13 cellular contexts compared by ENCODE assay signal in the genomic region with DNA sequence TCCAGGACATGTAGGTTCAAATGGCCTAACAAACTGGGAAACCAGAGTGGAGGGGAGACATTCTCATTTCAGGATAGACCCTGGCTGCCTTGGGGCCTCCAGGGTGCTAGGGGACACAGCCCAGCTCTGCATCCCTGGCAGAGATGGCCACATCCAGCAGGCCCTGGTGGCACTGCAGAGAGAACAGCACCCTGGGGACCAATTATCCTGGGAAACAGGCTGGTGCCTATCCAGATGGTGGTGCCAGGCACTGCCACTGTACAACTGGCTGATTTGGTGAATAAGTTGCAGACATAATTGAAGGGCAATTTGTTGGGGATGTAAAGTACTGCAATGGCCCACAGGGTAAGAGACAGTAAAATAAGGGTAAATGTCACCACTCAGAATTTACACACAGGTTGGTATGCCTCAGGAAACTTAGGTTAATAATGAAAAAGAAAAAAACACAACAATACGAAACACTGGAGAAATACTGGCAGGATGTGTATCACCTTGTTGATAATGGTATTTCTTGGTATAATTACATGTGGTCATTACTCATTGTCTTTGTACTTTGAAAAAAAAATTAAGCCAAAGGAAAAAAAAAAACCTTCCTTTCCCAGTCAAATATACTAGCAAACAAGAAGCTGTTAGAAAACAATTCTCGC. TPM values are rescaled to one million over a fixed set of nuclear protein-coding genes. Genes with fewer than 3 reads are reported as not detected.
DNase-seq lines count a peak whose midpoint lies in the region; TF ChIP-seq lines count a peak whose summit lies in the region.
"Had no signal": no experiment of that assay in that cellular context is flagged by ENCODE, and none has a peak within 500 bp of the region (broad histone marks: within the 10 kb centered on the region; RNA-seq: fewer than 3 reads in every experiment).

No MANE protein-coding gene starts in this region.

- peaks cover 0 to under 1% (median 0%) of the 10 kb centered on the region in 3 donors for H3K27me3 Mint-ChIP-seq in CD14-positive monocyte (ENCODE audit: low read depth in 3 of 3)
- no peaks in the 10 kb centered on the region for H3K27me3 Mint-ChIP-seq in T-helper 1 cell treated with Interleukin-12 subunit alpha and Interleukin-12 subunit beta and Interleukin-4 antibody, amounts not matched to agents 30 μg/mL and 1 μg/mL, for 36 hours (ENCODE audit: low read depth)

- no peaks in the 10 kb centered on the region for H3K9me3 ChIP-seq in tibial nerve

- H3K4me1 Mint-ChIP-seq in CD14-positive monocyte = peaks cover 51% of the 10 kb centered on the region
- H3K4me1 Mint-ChIP-seq in T-helper 1 cell treated with Interleukin-12 subunit alpha and Interleukin-12 subunit beta and Interleukin-4 antibody, amounts not matched to agents 30 μg/mL and 1 μg/mL, for 36 hours (ENCODE audit: low read depth) = peaks cover 24% of the 10 kb centered on the region

- no peak overlapping the region for H3K4me3 Mint-ChIP-seq in CD14-positive monocyte
- H3K4me3 Mint-ChIP-seq in T-helper 1 cell treated with Interleukin-12 subunit alpha and Interleukin-12 subunit beta and Interleukin-4 antibody, amounts not matched to agents 30 μg/mL and 1 μg/mL, for 36 hours = peak overlapping the region; percentile 88
- H3K4me3 Mint-ChIP-seq: activated T-cell treated with anti-CD3 and anti-CD28 coated beads, Interleukin-2, amount 50 U/mL, for 4 hours had no signal

- peaks cover 6 to 8% of the 10 kb centered on the region in 2 donors for H3K36me3 Mint-ChIP-seq in CD14-positive monocyte
- peaks cover 8% of the 10 kb centered on the region for H3K36me3 Mint-ChIP-seq in T-helper 1 cell treated with Interleukin-12 subunit alpha and Interleukin-12 subunit beta and Interleukin-4 antibody, amounts not matched to agents 30 μg/mL and 1 μg/mL, for 36 hours (ENCODE audit: low read depth)

- H3K4me1 ChIP-seq in tibial nerve = peaks cover 0 to 13% (median 6%) of the 10 kb centered on the region in 4 donors

- H3K9me3 Mint-ChIP-seq in CD14-positive monocyte = peaks cover 0 to 2% (median 0%) of the 10 kb centered on the region in 7 donors
- no peaks in the 10 kb centered on the region for H3K9me3 Mint-ChIP-seq in T-helper 1 cell treated with Interleukin-12 subunit alpha and Interleukin-12 subunit beta and Interleukin-4 antibody, amounts not matched to agents 30 μg/mL and 1 μg/mL, for 36 hours
- H3K9me3 Mint-ChIP-seq: activated T-cell treated with anti-CD3 and anti-CD28 coated beads, Interleukin-2, amount 50 U/mL, for 4 hours had no signal

- H3K27me3 ChIP-seq in tibial nerve = no peaks in the 10 kb centered on the region

- DNase-seq in A172 (ENCODE audit: low spot score) (peak; percentile 39), CD14-positive monocyte (ENCODE audit: low spot score) (no peak), kidney glomerular epithelial cell (lab: John Stamatoyannopoulos, UW) (peak; percentile 25), GDM1 (lab: John Stamatoyannopoulos, UW) (no peak), tibial nerve (ENCODE audit: low spot score in 2 of 2) (no peak), DMS53 treated with DMSO at 0.1 percent for 48 hours (lab: John Stamatoyannopoulos, UW; ENCODE audit: unreplicated experiment) (no peak)
- no peak for DNase-seq in stimulated activated CD4-positive, alpha-beta T cell treated with anti-CD3 and anti-CD28 coated beads, Interleukin-15, amount 100 ng/mL, for 24 hours
- DNase-seq: activated T-cell treated with anti-CD3 and anti-CD28 coated beads, Interleukin-2, amount 50 U/mL, for 4 hours; left colon; MV-4-11 had no signal

- no peak for TF ChIP-seq POLR2A in tibial nerve (IDR thresholded peaks at IDR 0.05)

- no peak for TF ChIP-seq CTCF in CD14-positive monocyte (IDR thresholded peaks at IDR 0.05)
- TF ChIP-seq CTCF in tibial nerve (IDR thresholded peaks at IDR 0.05) = no peak

- intact Hi-C loops in CD14-positive monocyte (cut with micrococcal nuclease) = loop anchor here in 1 of 2 donors (5.0 kb wide), 1 partner anchor 41 kb away; no protein-coding TSS in a partner anchor

- peak overlapping the region in 1 of 4 donors; percentile 60 for H3K27ac ChIP-seq in tibial nerve

- TF ChIP-seq EP300 in tibial nerve (IDR thresholded peaks at IDR 0.05) = no peak

- no peaks in the 10 kb centered on the region for H3K36me3 ChIP-seq in tibial nerve

- H3K4me3 ChIP-seq in tibial nerve = no peak overlapping the region

- H3K27ac Mint-ChIP-seq in CD14-positive monocyte = peak overlapping the region in 4 of 7 donors; percentile 18 to 38 (median 28)
- H3K27ac Mint-ChIP-seq in T-helper 1 cell treated with Interleukin-12 subunit alpha and Interleukin-12 subunit beta and Interleukin-4 antibody, amounts not matched to agents 30 μg/mL and 1 μg/mL, for 36 hours = peak overlapping the region; percentile 92
- H3K27ac Mint-ChIP-seq: progenitor cell of endocrine pancreas had no signal

- 73 to 79% methylated on average over 2 of the region's 2 CpGs for WGBS in tibial nerve, 2 donors

RNA-seq across cellular contexts. Expression of a gene that starts 12.8 kb away (rescaled TPM):
- not detected in 2 replicates for total RNA-seq in A172 (2014; rRNA removed; shearing (Covaris generic))
- under 1 TPM in 1 of 2 donors, not detected in 1; 0.18 TPM for polyA plus RNA-seq in CD14-positive monocyte
- total RNA-seq in tibial nerve = not detected
- total RNA-seq: left colon, progenitor cell of endocrine pancreas, urinary bladder had no signal
- polyA plus RNA-seq: urinary bladder had no signal

RNA-seq across cellular contexts. Expression of a gene that starts 13.3 kb away (rescaled TPM):
- total RNA-seq in A172 (2014; rRNA removed; shearing (Covaris generic)) = not detected in 2 replicates
- polyA plus RNA-seq in CD14-positive monocyte = 10 to 100 TPM; 11.1 to 13.2 TPM
- 1 to 10 TPM in 1 of 4 donors, under 1 TPM in 2, not detected in 1; 0.63 to 4.2 (median 0.98) TPM for total RNA-seq in tibial nerve
- total RNA-seq: progenitor cell of endocrine pancreas, urinary bladder had no signal

Comparison
In these comparisons a context has a peak if more than half of its experiments do, and no peak if none do; other contexts are left out.
1. DNase-seq: peak in A172 (single experiment) and kidney glomerular epithelial cell (single experiment); none in CD14-positive monocyte (single experiment), GDM1 (single experiment), tibial nerve (0 of 2), DMS53 treated with DMSO at 0.1 percent for 48 hours (single experiment) and stimulated activated CD4-positive, alpha-beta T cell treated with anti-CD3 and anti-CD28 coated beads, Interleukin-15, amount 100 ng/mL, for 24 hours (single experiment).